22 cellular contexts compared by ENCODE assay signal in the genomic region with DNA sequence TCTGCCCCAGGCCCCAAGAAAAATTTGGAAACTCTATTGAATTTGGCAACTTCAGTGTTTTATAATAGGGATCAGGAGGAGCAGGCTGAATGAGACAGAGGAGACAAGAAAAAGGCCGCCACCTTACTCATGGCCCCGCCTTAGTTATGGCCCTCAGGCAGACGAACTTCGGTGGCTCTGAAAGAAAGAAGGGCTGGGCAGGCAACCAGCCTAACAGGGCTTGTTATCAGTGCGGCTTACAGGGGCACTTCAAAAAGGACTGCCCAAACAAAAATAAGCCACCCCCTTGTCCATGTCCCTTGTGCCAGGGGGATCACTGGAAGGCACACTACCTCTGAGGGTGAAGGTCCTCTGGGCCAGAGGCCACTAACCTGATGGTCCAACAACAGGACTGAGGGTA.
A peak's percentile ranks its signal among the peaks of the same experiment; 100 is the strongest.
DNase-seq lines count a peak whose midpoint lies in the region; ATAC-seq and TF ChIP-seq lines count a peak whose summit lies in the region.
"Had no signal": no experiment of that assay in that cellular context is flagged by ENCODE, and none has a peak within 500 bp of the region (broad histone marks: within the 10 kb centered on the region; RNA-seq: fewer than 3 reads in every experiment).

No MANE protein-coding gene starts in this region.

- peaks cover 18% of the 10 kb centered on the region for H3K9me3 Mint-ChIP-seq in natural killer cell treated with Interleukin-12 subunit alpha and Interleukin-12 subunit beta and Interleukin-15 and Interleukin-18, amount 100 ng/mL, for 72 hours
- no peaks in the 10 kb centered on the region for H3K9me3 Mint-ChIP-seq in natural killer cell

- no peak for ATAC-seq in natural killer cell treated with Interleukin-12 subunit alpha and Interleukin-12 subunit beta and Interleukin-15 and Interleukin-18, amount 100 ng/mL, for 72 hours
- no peak for ATAC-seq in natural killer cell
- ATAC-seq in left colon: peak; percentile 63
- ATAC-seq in GM18861 (IDR thresholded peaks at IDR 0.05; ENCODE audit: unreplicated experiment): no peak
- ATAC-seq: Panc1 had no signal

- peaks cover 7% of the 10 kb centered on the region for H3K4me1 ChIP-seq in smooth muscle cell (ENCODE audit: low read depth)

- H3K36me3 ChIP-seq in smooth muscle cell (ENCODE audit: low read depth): no peaks in the 10 kb centered on the region

- TF ChIP-seq POLR2A in lower leg skin (IDR thresholded peaks at IDR 0.05): no peak

- H3K4me1 Mint-ChIP-seq in natural killer cell treated with Interleukin-12 subunit alpha and Interleukin-12 subunit beta and Interleukin-15 and Interleukin-18, amount 100 ng/mL, for 72 hours (ENCODE audit: low read depth in 2 of 2): peaks cover 33 to 42% of the 10 kb centered on the region in 2 donors
- peaks cover 4 to 19% of the 10 kb centered on the region in 2 donors for H3K4me1 Mint-ChIP-seq in natural killer cell

- no peaks in the 10 kb centered on the region for H4K20me1 ChIP-seq in smooth muscle cell (ENCODE audit: low read depth)

- no peaks in the 10 kb centered on the region for H3K27me3 ChIP-seq in smooth muscle cell (ENCODE audit: low read depth)

- H3K4me3 ChIP-seq in smooth muscle cell: no peak overlapping the region
- no peak overlapping the region for H3K4me3 ChIP-seq in lower leg skin (ENCODE audit: low read depth, poor library complexity, severe bottlenecking)

- peak overlapping the region; percentile 59 for H3K4me3 Mint-ChIP-seq in natural killer cell treated with Interleukin-12 subunit alpha and Interleukin-12 subunit beta and Interleukin-15 and Interleukin-18, amount 100 ng/mL, for 72 hours
- H3K4me3 Mint-ChIP-seq in natural killer cell: no peak overlapping the region
- H3K4me3 Mint-ChIP-seq: CD8-positive, alpha-beta memory T cell; H9; HFFc6 had no signal

- H3K36me3 Mint-ChIP-seq in natural killer cell treated with Interleukin-12 subunit alpha and Interleukin-12 subunit beta and Interleukin-15 and Interleukin-18, amount 100 ng/mL, for 72 hours: peaks cover 31% of the 10 kb centered on the region
- H3K36me3 Mint-ChIP-seq in natural killer cell: no peaks in the 10 kb centered on the region

- intact Hi-C loops in natural killer cell (cut with micrococcal nuclease): no loop called here
- intact Hi-C loops in left colon (cut with DNase I, micrococcal nuclease): no loop called here
- intact Hi-C loops in lower leg skin (cut with DNase I; ENCODE audit: low total_unique reads): no loop called here

- no peaks in the 10 kb centered on the region for H3K79me2 ChIP-seq in smooth muscle cell (ENCODE audit: low read depth)

- peak overlapping the region; percentile 28 for H3K27ac ChIP-seq in smooth muscle cell (ENCODE audit: low read depth)
- H3K27ac ChIP-seq: C4-2B had no signal

- DNase-seq in natural killer cell treated with Interleukin-12 subunit alpha and Interleukin-12 subunit beta and Interleukin-15 and Interleukin-18, amount 100 ng/mL, for 72 hours (ENCODE audit: low spot score): no peak
- DNase-seq in natural killer cell: no peak
- DNase-seq in left colon: peak in 1 of 2 donors; percentile 39
- DNase-seq in smooth muscle cell (lab: John Stamatoyannopoulos, UW; ENCODE audit: unreplicated experiment): no peak
- no peak for DNase-seq in lower leg skin (ENCODE audit: low spot score in 2 of 2)
- DNase-seq in NOMO-1 (lab: John Stamatoyannopoulos, UW; ENCODE audit: unreplicated experiment in 2 of 2): no peak
- DNase-seq: CD8-positive, alpha-beta memory T cell; DMS53; EL; H9; HFFc6; Karpas-422; NCI-H1105 treated with DMSO at 0.1 percent for 48 hours; NCI-H2029 treated with DMSO at 0.1 percent for 48 hours; NCI-H226; NCI-H524; NCI-H774; NK-92 treated with Interleukin-12 subunit alpha and Interleukin-12 subunit beta, amount 100 ng/mL, for 24 hours; SIG-M5 had no signal

- 83% methylated on average over 5 of the region's 5 CpGs for WGBS in smooth muscle cell (ENCODE audit: low lambda C conversion rate)
- WGBS in lower leg skin, 2 donors: 64 to 67% methylated on average over 5 of the region's 5 CpGs

- TF ChIP-seq CTCF in natural killer cell (IDR thresholded peaks at IDR 0.05) (no peak), smooth muscle cell (IDR thresholded peaks at IDR 0.05; ENCODE audit: borderline replicate concordance, insufficient read depth, poor library complexity, severe bottlenecking) (no peak), lower leg skin (IDR thresholded peaks at IDR 0.05) (no peak)

- H2AFZ ChIP-seq in smooth muscle cell (ENCODE audit: low read depth): no peak overlapping the region

- no peak overlapping the region for H3K4me2 ChIP-seq in smooth muscle cell

- no peak overlapping the region for H3K9ac ChIP-seq in smooth muscle cell (ENCODE audit: low read depth)

- H3K27me3 Mint-ChIP-seq in natural killer cell treated with Interleukin-12 subunit alpha and Interleukin-12 subunit beta and Interleukin-15 and Interleukin-18, amount 100 ng/mL, for 72 hours: no peaks in the 10 kb centered on the region
- no peaks in the 10 kb centered on the region for H3K27me3 Mint-ChIP-seq in natural killer cell (ENCODE audit: low read depth in 2 of 2)
- H3K27me3 Mint-ChIP-seq: CD8-positive, alpha-beta memory T cell had no signal

- no peaks in the 10 kb centered on the region for H3K9me3 ChIP-seq in smooth muscle cell (replicated peaks; ENCODE audit: low read depth)

- no peaks in the 10 kb centered on the region for H3F3A ChIP-seq in smooth muscle cell (ENCODE audit: low read depth)

- peak overlapping the region; percentile 97 to 99 for H3K27ac Mint-ChIP-seq in natural killer cell treated with Interleukin-12 subunit alpha and Interleukin-12 subunit beta and Interleukin-15 and Interleukin-18, amount 100 ng/mL, for 72 hours
- no peak overlapping the region for H3K27ac Mint-ChIP-seq in natural killer cell
- H3K27ac Mint-ChIP-seq: HFFc6 had no signal

Comparison
In these comparisons a context has a peak if more than half of its experiments do, and no peak if none do; other contexts are left out.
1. H3K27ac Mint-ChIP-seq: peak in natural killer cell treated with Interleukin-12 subunit alpha and Interleukin-12 subunit beta and Interleukin-15 and Interleukin-18, amount 100 ng/mL, for 72 hours (2 of 2); none in natural killer cell (0 of 2).